9 cellular contexts compared by ENCODE assay signal in genomic region chr17:74744349-74744713, GRCh38. TPM values are rescaled to one million over a fixed set of nuclear protein-coding genes. Genes with fewer than 3 reads are reported as not detected.
DNase-seq lines count a peak whose midpoint lies in the region; ATAC-seq and TF ChIP-seq lines count a peak whose summit lies in the region.
"Had no signal": no experiment of that assay in that cellular context is flagged by ENCODE, and none has a peak within 500 bp of the region (broad histone marks: within the 10 kb centered on the region; RNA-seq: fewer than 3 reads in every experiment).

No MANE protein-coding gene starts in this region.

- H3K36me3 ChIP-seq in Caco-2 (ENCODE audit: control insufficient read depth, insufficient read depth, low read length) (peaks cover 1% of the 10 kb centered on the region; the same call in 1 of the 2 replicates), thyroid gland (no peaks in the 10 kb centered on the region)

- no peak for DNase-seq in Caco-2
- no peak for DNase-seq in activated CD8-positive, alpha-beta T cell treated with anti-CD3 and anti-CD28 coated beads for 36 hours
- DNase-seq in natural killer cell = no peak
- DNase-seq in stimulated activated CD4-positive, alpha-beta T cell treated with anti-CD3 and anti-CD28 coated beads, Interleukin-12 subunit alpha, Interleukin-12 subunit beta, amount 100 ng/mL, for 4 hours = no peak
- DNase-seq in thyroid gland = no peak
- DNase-seq in activated gamma-delta T cell (lab: John Stamatoyannopoulos, UW) = no peak
- no peak for DNase-seq in NCI-H2081 (lab: John Stamatoyannopoulos, UW)

- H3K4me3 Mint-ChIP-seq in Caco-2 (ENCODE audit: unreplicated experiment) (peak overlapping the region; percentile 43), natural killer cell (peak overlapping the region; percentile 80)
- no peak overlapping the region for H3K4me3 Mint-ChIP-seq in activated CD8-positive, alpha-beta T cell treated with anti-CD3 and anti-CD28 coated beads for 36 hours

- WGBS in thyroid gland, 2 donors = 50 to 67% methylated on average over 1 to 2 of the region's 2 CpGs

- POLR2A ChIA-PET in Caco-2 (lab: Charles Lee) = interaction anchor here (0.5 kb wide), 1 partner anchor 39 kb away, joined by 4 read pairs; no protein-coding TSS in a partner anchor
- POLR2A ChIA-PET in activated CD8-positive, alpha-beta T cell treated with anti-CD3 and anti-CD28 coated beads for 36 hours (lab: Charles Lee) = interaction anchor here (0.5 to 2.7 kb wide), 6 partner anchors 8 to 129 kb away, joined by 3 to 11 read pairs (median 4); partner anchors contain the start of genes FDXR and RAB37

- H3K4me3 ChIP-seq in Caco-2 (ENCODE audit: low read depth, low read length) (no peak overlapping the region), thyroid gland (replicated peaks in 1 of 3) (no peak overlapping the region)

- no peak for ATAC-seq in activated CD8-positive, alpha-beta T cell treated with anti-CD3 and anti-CD28 coated beads for 36 hours
- no peak for ATAC-seq in natural killer cell

- TF ChIP-seq POLR2A in thyroid gland (IDR thresholded peaks at IDR 0.05) = no peak

- H3K4me1 ChIP-seq in Caco-2 (peaks cover 37% of the 10 kb centered on the region), thyroid gland (peaks cover 10 to 15% of the 10 kb centered on the region in 2 donors)

- H3K4me1 Mint-ChIP-seq in Caco-2 (ENCODE audit: low read depth, unreplicated experiment) (peaks cover 23% of the 10 kb centered on the region), natural killer cell (peaks cover 51 to 70% of the 10 kb centered on the region in 2 donors)
- peaks cover 66% of the 10 kb centered on the region for H3K4me1 Mint-ChIP-seq in activated CD8-positive, alpha-beta T cell treated with anti-CD3 and anti-CD28 coated beads for 36 hours (ENCODE audit: low read depth)

- H3K36me3 Mint-ChIP-seq in Caco-2 (ENCODE audit: insufficient read depth, unreplicated experiment) (peaks cover 11% of the 10 kb centered on the region), natural killer cell (no peaks in the 10 kb centered on the region)
- peaks cover 3% of the 10 kb centered on the region for H3K36me3 Mint-ChIP-seq in activated CD8-positive, alpha-beta T cell treated with anti-CD3 and anti-CD28 coated beads for 36 hours (ENCODE audit: low read depth)

- CTCF ChIA-PET in Caco-2 (lab: Charles Lee) = interaction anchor here (0.6 to 8.1 kb wide), 15 partner anchors 7 to 614 kb away, joined by 3 to 102 read pairs (median 7); partner anchors contain the start of genes NAT9 and RAB37
- CTCF ChIA-PET in activated CD8-positive, alpha-beta T cell treated with anti-CD3 and anti-CD28 coated beads for 36 hours (lab: Charles Lee) = interaction anchor here (0.9 to 6.9 kb wide), 11 partner anchors 8 to 213 kb away, joined by 3 to 110 read pairs (median 48); partner anchors contain the start of genes GRIN2C, NAT9 and RAB37

- H3K27ac ChIP-seq in C4-2B = peak overlapping the region; percentile 51
- H3K27ac ChIP-seq in thyroid gland = no peak overlapping the region

- intact Hi-C loops in Caco-2 (cut with micrococcal nuclease; ENCODE audit: unreplicated experiment) = loop anchor here (1.0 to 2.0 kb wide), 4 partner anchors 26 to 120 kb away; no protein-coding TSS in a partner anchor
- intact Hi-C loops in activated CD8-positive, alpha-beta T cell treated with anti-CD3 and anti-CD28 coated beads for 36 hours (cut with micrococcal nuclease) = loop anchor here (5.0 kb wide), 1 partner anchor 118 kb away; no protein-coding TSS in a partner anchor
- intact Hi-C loops in natural killer cell (cut with micrococcal nuclease) = loop anchor here (1.0 to 2.0 kb wide), 4 partner anchors 26 to 121 kb away; no protein-coding TSS in a partner anchor
- intact Hi-C loops in thyroid gland (cut with DNase I) = loop anchor here (2.0 to 5.0 kb wide), 2 partner anchors 43 to 118 kb away; no protein-coding TSS in a partner anchor

- peak overlapping the region; percentile 60 for H3K27ac Mint-ChIP-seq in Caco-2 (ENCODE audit: unreplicated experiment)
- peak overlapping the region; percentile 88 for H3K27ac Mint-ChIP-seq in activated CD8-positive, alpha-beta T cell treated with anti-CD3 and anti-CD28 coated beads for 36 hours
- peak overlapping the region; percentile 90 to 93 for H3K27ac Mint-ChIP-seq in natural killer cell

- H3K9me3 ChIP-seq in Caco-2 (no peaks in the 10 kb centered on the region), thyroid gland (no peaks in the 10 kb centered on the region)

- H3K27me3 Mint-ChIP-seq in Caco-2 (ENCODE audit: insufficient read depth, unreplicated experiment) = no peaks in the 10 kb centered on the region
- no peaks in the 10 kb centered on the region for H3K27me3 Mint-ChIP-seq in activated CD8-positive, alpha-beta T cell treated with anti-CD3 and anti-CD28 coated beads for 36 hours
- H3K27me3 Mint-ChIP-seq in natural killer cell (ENCODE audit: low read depth in 2 of 2) = no peaks in the 10 kb centered on the region

- no peaks in the 10 kb centered on the region for H3K27me3 ChIP-seq in Caco-2 (replicated peaks; ENCODE audit: control insufficient read depth, insufficient read depth, low read length)
- H3K27me3 ChIP-seq in thyroid gland = peaks cover 3% of the 10 kb centered on the region

- TF ChIP-seq CTCF in C4-2B (conservative IDR thresholded peaks at IDR 0.05) (no peak), Caco-2 (IDR thresholded peaks at IDR 0.05; ENCODE audit: insufficient read depth in 1 of 2, low read depth in 1 of 2, low read length in 1 of 2, severe bottlenecking in 1 of 2, unreplicated experiment in 1 of 2) (no peak), natural killer cell (IDR thresholded peaks at IDR 0.05) (no peak), thyroid gland (IDR thresholded peaks at IDR 0.05) (no peak)
- no peak for TF ChIP-seq CTCF in activated CD8-positive, alpha-beta T cell treated with anti-CD3 and anti-CD28 coated beads for 36 hours (IDR thresholded peaks at IDR 0.05)

- H3K9me3 Mint-ChIP-seq in Caco-2 (ENCODE audit: unreplicated experiment) (no peaks in the 10 kb centered on the region), natural killer cell (no peaks in the 10 kb centered on the region)
- H3K9me3 Mint-ChIP-seq in activated CD8-positive, alpha-beta T cell treated with anti-CD3 and anti-CD28 coated beads for 36 hours = peaks cover 7% of the 10 kb centered on the region

- BruUV-seq in Caco-2 (replicated peaks; lab: Mats Ljungman, UMichigan) = no TSS peak

RNA-seq across cellular contexts. Expression of gene NHERF1, which starts 4.1 kb away (rescaled TPM):
- total RNA-seq in Caco-2 (2022) (204 and 218 TPM in 2 replicates), natural killer cell (100 to 1,000 TPM; 323 to 372 (median 362) TPM), thyroid gland (10 to 100 TPM; 21.9 to 63.4 (median 43.8) TPM)
- 100 to 1,000 TPM; 143 to 150 TPM for total RNA-seq in activated CD8-positive, alpha-beta T cell treated with anti-CD3 and anti-CD28 coated beads for 36 hours

RNA-seq across cellular contexts. Expression of gene RAB37, which starts 7.3 kb away (rescaled TPM):
- total RNA-seq in Caco-2 (2022) (12.3 and 14.8 TPM in 2 replicates), natural killer cell (100 to 1,000 TPM; 150 to 184 (median 169) TPM), thyroid gland (1 to 10 TPM in 1 of 4 donors, under 1 TPM in 3; 0.33 to 1.8 (median 0.39) TPM)
- 1 to 10 TPM; 6.6 to 6.7 TPM for total RNA-seq in activated CD8-positive, alpha-beta T cell treated with anti-CD3 and anti-CD28 coated beads for 36 hours
- total RNA-seq: endothelial cell of umbilical vein had no signal

RNA-seq across cellular contexts. Expression of gene CD300LF, which starts 31.6 kb away (rescaled TPM):
- total RNA-seq in Caco-2 (2022) = 2.2 and 2.4 TPM in 2 replicates
- not detected for total RNA-seq in activated CD8-positive, alpha-beta T cell treated with anti-CD3 and anti-CD28 coated beads for 36 hours
- 10 to 100 TPM in 1 of 3 donors, 1 to 10 TPM in 2; 1.9 to 10.6 (median 8.7) TPM for total RNA-seq in natural killer cell
- not detected for total RNA-seq in thyroid gland
- total RNA-seq: endothelial cell of umbilical vein had no signal

RNA-seq across cellular contexts. Expression of gene NAT9, which starts 31.8 kb away (rescaled TPM):
- total RNA-seq in Caco-2 (2022) (84.5 and 89.5 TPM in 2 replicates), natural killer cell (10 to 100 TPM; 20.0 to 27.2 (median 24.8) TPM), thyroid gland (10 to 100 TPM; 33.1 to 46.5 (median 41.4) TPM)
- 10 to 100 TPM; 35.5 to 42.4 TPM for total RNA-seq in activated CD8-positive, alpha-beta T cell treated with anti-CD3 and anti-CD28 coated beads for 36 hours
